ENCODE assay signal across 1 cellular context in the genomic region with DNA sequence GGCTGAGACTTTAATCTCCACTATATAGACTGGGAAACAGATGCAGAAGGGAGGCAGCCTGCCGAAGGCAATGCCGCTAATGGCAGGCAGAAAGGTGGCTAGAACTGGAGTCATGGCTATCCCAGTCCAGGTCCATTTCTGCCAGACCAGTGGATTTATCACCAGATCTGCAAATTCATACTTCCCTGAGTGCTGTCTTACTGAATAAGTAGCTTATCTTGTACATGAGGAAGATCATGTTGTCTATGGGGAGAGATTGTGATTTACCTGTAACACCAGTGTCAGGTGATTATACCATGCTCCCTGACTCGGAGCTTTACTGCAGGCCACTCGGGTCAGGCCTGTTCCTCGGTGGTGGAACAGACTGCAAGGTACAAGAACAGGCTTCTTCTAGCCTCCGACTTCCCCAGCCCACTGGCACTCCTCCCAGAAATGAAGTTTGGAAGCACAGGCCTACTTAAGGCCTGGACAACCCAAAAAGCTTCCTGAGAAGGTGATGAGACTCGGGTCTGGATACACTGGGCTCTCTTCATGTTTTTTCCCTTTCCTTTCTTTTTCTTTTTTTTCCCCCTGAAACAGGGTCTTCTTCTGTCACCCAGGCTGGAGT.
TF ChIP-seq lines count a peak whose summit lies in the region.

No MANE protein-coding gene starts in this region.

TF ChIP-seq in K562, 482 proteins besides CTCF, POLR2A, EP300 and RAD21 (continued from another document and continues in another):
- TF ChIP-seq, protein P1, sequence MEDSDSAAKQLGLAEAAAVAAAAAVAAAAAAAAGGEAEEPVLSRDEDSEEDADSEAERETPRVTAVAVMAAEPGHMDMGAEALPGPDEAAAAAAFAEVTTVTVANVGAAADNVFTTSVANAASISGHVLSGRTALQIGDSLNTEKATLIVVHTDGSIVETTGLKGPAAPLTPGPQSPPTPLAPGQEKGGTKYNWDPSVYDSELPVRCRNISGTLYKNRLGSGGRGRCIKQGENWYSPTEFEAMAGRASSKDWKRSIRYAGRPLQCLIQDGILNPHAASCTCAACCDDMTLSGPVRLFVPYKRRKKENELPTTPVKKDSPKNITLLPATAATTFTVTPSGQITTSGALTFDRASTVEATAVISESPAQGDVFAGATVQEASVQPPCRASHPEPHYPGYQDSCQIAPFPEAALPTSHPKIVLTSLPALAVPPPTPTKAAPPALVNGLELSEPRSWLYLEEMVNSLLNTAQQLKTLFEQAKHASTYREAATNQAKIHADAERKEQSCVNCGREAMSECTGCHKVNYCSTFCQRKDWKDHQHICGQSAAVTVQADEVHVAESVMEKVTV (CRISPR knock-in tag; IDR thresholded peaks at IDR 0.05): no peak
- no peak for TF ChIP-seq CCAR2 (IDR thresholded peaks at IDR 0.05; ENCODE audit: low read depth, low read length)
- TF ChIP-seq MTA1 (IDR thresholded peaks at IDR 0.05; ENCODE audit: borderline replicate concordance): peak; percentile 80; the same call in 1 of the 2 replicates
- TF ChIP-seq HDAC1 (IDR thresholded peaks at IDR 0.05): 0 out of 4 replicates have a peak, but pooled peaks of 1 of the 2 experiments have one; percentile 34
- TF ChIP-seq C11orf30 (IDR thresholded peaks at IDR 0.05; ENCODE audit: low read depth): peak; percentile 60; the same call in 1 of the 2 replicates
- TF ChIP-seq, protein P2, sequence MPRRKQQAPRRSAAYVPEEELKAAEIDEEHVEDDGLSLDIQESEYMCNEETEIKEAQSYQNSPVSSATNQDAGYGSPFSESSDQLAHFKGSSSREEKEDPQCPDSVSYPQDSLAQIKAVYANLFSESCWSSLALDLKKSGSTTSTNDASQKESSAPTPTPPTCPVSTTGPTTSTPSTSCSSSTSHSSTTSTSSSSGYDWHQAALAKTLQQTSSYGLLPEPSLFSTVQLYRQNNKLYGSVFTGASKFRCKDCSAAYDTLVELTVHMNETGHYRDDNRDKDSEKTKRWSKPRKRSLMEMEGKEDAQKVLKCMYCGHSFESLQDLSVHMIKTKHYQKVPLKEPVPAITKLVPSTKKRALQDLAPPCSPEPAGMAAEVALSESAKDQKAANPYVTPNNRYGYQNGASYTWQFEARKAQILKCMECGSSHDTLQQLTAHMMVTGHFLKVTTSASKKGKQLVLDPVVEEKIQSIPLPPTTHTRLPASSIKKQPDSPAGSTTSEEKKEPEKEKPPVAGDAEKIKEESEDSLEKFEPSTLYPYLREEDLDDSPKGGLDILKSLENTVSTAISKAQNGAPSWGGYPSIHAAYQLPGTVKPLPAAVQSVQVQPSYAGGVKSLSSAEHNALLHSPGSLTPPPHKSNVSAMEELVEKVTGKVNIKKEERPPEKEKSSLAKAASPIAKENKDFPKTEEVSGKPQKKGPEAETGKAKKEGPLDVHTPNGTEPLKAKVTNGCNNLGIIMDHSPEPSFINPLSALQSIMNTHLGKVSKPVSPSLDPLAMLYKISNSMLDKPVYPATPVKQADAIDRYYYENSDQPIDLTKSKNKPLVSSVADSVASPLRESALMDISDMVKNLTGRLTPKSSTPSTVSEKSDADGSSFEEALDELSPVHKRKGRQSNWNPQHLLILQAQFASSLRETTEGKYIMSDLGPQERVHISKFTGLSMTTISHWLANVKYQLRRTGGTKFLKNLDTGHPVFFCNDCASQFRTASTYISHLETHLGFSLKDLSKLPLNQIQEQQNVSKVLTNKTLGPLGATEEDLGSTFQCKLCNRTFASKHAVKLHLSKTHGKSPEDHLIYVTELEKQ (CRISPR knock-in tag; IDR thresholded peaks at IDR 0.05): no peak
- TF ChIP-seq, protein P3, sequence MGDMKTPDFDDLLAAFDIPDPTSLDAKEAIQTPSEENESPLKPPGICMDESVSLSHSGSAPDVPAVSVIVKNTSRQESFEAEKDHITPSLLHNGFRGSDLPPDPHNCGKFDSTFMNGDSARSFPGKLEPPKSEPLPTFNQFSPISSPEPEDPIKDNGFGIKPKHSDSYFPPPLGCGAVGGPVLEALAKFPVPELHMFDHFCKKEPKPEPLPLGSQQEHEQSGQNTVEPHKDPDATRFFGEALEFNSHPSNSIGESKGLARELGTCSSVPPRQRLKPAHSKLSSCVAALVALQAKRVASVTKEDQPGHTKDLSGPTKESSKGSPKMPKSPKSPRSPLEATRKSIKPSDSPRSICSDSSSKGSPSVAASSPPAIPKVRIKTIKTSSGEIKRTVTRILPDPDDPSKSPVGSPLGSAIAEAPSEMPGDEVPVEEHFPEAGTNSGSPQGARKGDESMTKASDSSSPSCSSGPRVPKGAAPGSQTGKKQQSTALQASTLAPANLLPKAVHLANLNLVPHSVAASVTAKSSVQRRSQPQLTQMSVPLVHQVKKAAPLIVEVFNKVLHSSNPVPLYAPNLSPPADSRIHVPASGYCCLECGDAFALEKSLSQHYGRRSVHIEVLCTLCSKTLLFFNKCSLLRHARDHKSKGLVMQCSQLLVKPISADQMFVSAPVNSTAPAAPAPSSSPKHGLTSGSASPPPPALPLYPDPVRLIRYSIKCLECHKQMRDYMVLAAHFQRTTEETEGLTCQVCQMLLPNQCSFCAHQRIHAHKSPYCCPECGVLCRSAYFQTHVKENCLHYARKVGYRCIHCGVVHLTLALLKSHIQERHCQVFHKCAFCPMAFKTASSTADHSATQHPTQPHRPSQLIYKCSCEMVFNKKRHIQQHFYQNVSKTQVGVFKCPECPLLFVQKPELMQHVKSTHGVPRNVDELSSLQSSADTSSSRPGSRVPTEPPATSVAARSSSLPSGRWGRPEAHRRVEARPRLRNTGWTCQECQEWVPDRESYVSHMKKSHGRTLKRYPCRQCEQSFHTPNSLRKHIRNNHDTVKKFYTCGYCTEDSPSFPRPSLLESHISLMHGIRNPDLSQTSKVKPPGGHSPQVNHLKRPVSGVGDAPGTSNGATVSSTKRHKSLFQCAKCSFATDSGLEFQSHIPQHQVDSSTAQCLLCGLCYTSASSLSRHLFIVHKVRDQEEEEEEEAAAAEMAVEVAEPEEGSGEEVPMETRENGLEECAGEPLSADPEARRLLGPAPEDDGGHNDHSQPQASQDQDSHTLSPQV (IDR thresholded peaks at IDR 0.05): 0 out of 2 replicates have a peak, but pooled peaks have one; percentile 30
- TF ChIP-seq MAFG (tag; conservative IDR thresholded peaks at IDR 0.05): peak; percentile 52
- 0 out of 2 replicates have a peak, but pooled peaks have one; percentile 46 for TF ChIP-seq ERF (CRISPR knock-in tag; IDR thresholded peaks at IDR 0.05)
- TF ChIP-seq MTF1 (CRISPR knock-in tag; IDR thresholded peaks at IDR 0.05; ENCODE audit: borderline replicate concordance): no peak
- TF ChIP-seq ZFPM2 (CRISPR knock-in tag; IDR thresholded peaks at IDR 0.05): no peak
- TF ChIP-seq XRCC4 (IDR thresholded peaks at IDR 0.05; ENCODE audit: extremely low read depth, insufficient read depth, insufficient read length): no peak
- no peak for TF ChIP-seq DACH1 (IDR thresholded peaks at IDR 0.05; ENCODE audit: partially characterized antibody)
- TF ChIP-seq, protein P4, sequence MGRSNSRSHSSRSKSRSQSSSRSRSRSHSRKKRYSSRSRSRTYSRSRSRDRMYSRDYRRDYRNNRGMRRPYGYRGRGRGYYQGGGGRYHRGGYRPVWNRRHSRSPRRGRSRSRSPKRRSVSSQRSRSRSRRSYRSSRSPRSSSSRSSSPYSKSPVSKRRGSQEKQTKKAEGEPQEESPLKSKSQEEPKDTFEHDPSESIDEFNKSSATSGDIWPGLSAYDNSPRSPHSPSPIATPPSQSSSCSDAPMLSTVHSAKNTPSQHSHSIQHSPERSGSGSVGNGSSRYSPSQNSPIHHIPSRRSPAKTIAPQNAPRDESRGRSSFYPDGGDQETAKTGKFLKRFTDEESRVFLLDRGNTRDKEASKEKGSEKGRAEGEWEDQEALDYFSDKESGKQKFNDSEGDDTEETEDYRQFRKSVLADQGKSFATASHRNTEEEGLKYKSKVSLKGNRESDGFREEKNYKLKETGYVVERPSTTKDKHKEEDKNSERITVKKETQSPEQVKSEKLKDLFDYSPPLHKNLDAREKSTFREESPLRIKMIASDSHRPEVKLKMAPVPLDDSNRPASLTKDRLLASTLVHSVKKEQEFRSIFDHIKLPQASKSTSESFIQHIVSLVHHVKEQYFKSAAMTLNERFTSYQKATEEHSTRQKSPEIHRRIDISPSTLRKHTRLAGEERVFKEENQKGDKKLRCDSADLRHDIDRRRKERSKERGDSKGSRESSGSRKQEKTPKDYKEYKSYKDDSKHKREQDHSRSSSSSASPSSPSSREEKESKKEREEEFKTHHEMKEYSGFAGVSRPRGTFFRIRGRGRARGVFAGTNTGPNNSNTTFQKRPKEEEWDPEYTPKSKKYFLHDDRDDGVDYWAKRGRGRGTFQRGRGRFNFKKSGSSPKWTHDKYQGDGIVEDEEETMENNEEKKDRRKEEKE (IDR thresholded peaks at IDR 0.05; ENCODE audit: borderline replicate concordance in 1 of 2, control insufficient read depth in 1 of 2, low read depth in 2 of 2, low read length in 1 of 2): no peak
- no peak for TF ChIP-seq HDAC6 (IDR thresholded peaks at IDR 0.05; ENCODE audit: low read depth, low read length)
- peak; percentile 94 for TF ChIP-seq CTBP1 (IDR thresholded peaks at IDR 0.05; ENCODE audit: borderline replicate concordance)
- TF ChIP-seq SP1 (CRISPR knock-in tag; IDR thresholded peaks at IDR 0.05): no peak
- TF ChIP-seq EGR1 (conservative IDR thresholded peaks at IDR 0.05): no peak
- no peak for TF ChIP-seq NCOA6 (IDR thresholded peaks at IDR 0.05)
- TF ChIP-seq NFE2 (IDR thresholded peaks at IDR 0.05; ENCODE audit: low read depth): peak; percentile 83
- no peak for TF ChIP-seq CBX3 (IDR thresholded peaks at IDR 0.05; ENCODE audit: borderline replicate concordance in 1 of 2, low read length in 2 of 2)
- no peak for TF ChIP-seq HMG20B (CRISPR knock-in tag; IDR thresholded peaks at IDR 0.05)
- TF ChIP-seq ARID1B (IDR thresholded peaks at IDR 0.05): peak; percentile 74
- peak; percentile 56 for TF ChIP-seq CBFA2T3 (IDR thresholded peaks at IDR 0.05)
- TF ChIP-seq TSC22D4 (tag; IDR thresholded peaks at IDR 0.05): no peak
- TF ChIP-seq NR2C2 (CRISPR knock-in tag; IDR thresholded peaks at IDR 0.05): no peak
- peak; percentile 11; the same call in 1 of the 2 replicates for TF ChIP-seq NR2C2 (tag; IDR thresholded peaks at IDR 0.05)
- no peak for TF ChIP-seq ZNF347 (CRISPR knock-in tag; IDR thresholded peaks at IDR 0.05; ENCODE audit: low read depth)
- TF ChIP-seq L3MBTL2 (IDR thresholded peaks at IDR 0.05): peak; percentile 27; the same call in 1 of the 2 replicates
- no peak for TF ChIP-seq NCOR1 (IDR thresholded peaks at IDR 0.05)
- TF ChIP-seq, protein P5, sequence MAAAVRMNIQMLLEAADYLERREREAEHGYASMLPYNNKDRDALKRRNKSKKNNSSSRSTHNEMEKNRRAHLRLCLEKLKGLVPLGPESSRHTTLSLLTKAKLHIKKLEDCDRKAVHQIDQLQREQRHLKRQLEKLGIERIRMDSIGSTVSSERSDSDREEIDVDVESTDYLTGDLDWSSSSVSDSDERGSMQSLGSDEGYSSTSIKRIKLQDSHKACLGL (CRISPR knock-in tag; IDR thresholded peaks at IDR 0.05; ENCODE audit: borderline replicate concordance, poor library complexity, severe bottlenecking): no peak
- no peak for TF ChIP-seq TCF3 (CRISPR knock-in tag; IDR thresholded peaks at IDR 0.05)
- TF ChIP-seq, protein P6, sequence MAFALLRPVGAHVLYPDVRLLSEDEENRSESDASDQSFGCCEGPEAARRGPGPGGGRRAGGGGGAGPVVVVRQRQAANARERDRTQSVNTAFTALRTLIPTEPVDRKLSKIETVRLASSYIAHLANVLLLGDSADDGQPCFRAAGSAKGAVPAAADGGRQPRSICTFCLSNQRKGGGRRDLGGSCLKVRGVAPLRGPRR (CRISPR knock-in tag; IDR thresholded peaks at IDR 0.05): no peak
- TF ChIP-seq ZNF668 (CRISPR knock-in tag; IDR thresholded peaks at IDR 0.05): no peak
- TF ChIP-seq TEAD4 (IDR thresholded peaks at IDR 0.05; ENCODE audit: low read length): peak; percentile 44; the same call in 1 of the 2 replicates
- TF ChIP-seq TEAD4 (CRISPR knock-in tag; IDR thresholded peaks at IDR 0.05; ENCODE audit: borderline replicate concordance): no peak
- TF ChIP-seq GABPB1 (CRISPR knock-in tag; IDR thresholded peaks at IDR 0.05): no peak
- TF ChIP-seq RBM14 (IDR thresholded peaks at IDR 0.05; ENCODE audit: borderline replicate concordance, insufficient read depth, low read depth, low read length): no peak
- TF ChIP-seq HMGN3 (IDR thresholded peaks at IDR 0.05; ENCODE audit: borderline replicate concordance, extremely low read depth, insufficient read length, low read depth, low read length): no peak
- TF ChIP-seq, protein P7, sequence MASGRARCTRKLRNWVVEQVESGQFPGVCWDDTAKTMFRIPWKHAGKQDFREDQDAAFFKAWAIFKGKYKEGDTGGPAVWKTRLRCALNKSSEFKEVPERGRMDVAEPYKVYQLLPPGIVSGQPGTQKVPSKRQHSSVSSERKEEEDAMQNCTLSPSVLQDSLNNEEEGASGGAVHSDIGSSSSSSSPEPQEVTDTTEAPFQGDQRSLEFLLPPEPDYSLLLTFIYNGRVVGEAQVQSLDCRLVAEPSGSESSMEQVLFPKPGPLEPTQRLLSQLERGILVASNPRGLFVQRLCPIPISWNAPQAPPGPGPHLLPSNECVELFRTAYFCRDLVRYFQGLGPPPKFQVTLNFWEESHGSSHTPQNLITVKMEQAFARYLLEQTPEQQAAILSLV (tag; IDR thresholded peaks at IDR 0.05): no peak
- TF ChIP-seq ZNF444 (CRISPR knock-in tag; IDR thresholded peaks at IDR 0.05): no peak
- no peak for TF ChIP-seq NFXL1 (CRISPR knock-in tag; IDR thresholded peaks at IDR 0.05)
- TF ChIP-seq SMARCA4 (IDR thresholded peaks at IDR 0.05): peak; percentile 70
- TF ChIP-seq FOSL1 (tag; conservative IDR thresholded peaks at IDR 0.05): no peak; the same call in 1 of the 2 replicates
- TF ChIP-seq MAFK (IDR thresholded peaks at IDR 0.05; ENCODE audit: low read length): peak; percentile 34
- TF ChIP-seq SAFB2 (IDR thresholded peaks at IDR 0.05; ENCODE audit: borderline replicate concordance, low read depth, low read length, severe bottlenecking): no peak
- no peak for TF ChIP-seq CHD2 (IDR thresholded peaks at IDR 0.05; ENCODE audit: low read depth, low read length)
- TF ChIP-seq GABPA (tag; conservative IDR thresholded peaks at IDR 0.05; ENCODE audit: low read depth): no peak
- TF ChIP-seq JUND (IDR thresholded peaks at IDR 0.05; ENCODE audit: borderline replicate concordance, low read depth, low read length): peak; percentile 28; the same call in 1 of the 2 replicates
- peak; percentile 25; the same call in 1 of the 3 replicates for TF ChIP-seq JUND (tag; IDR thresholded peaks at IDR 0.05; ENCODE audit: borderline replicate concordance, low read depth, low read length)
- peak; percentile 47; the same call in 1 of the 2 replicates for TF ChIP-seq MAFF (IDR thresholded peaks at IDR 0.05; ENCODE audit: low read length)
- TF ChIP-seq FOXP1 (CRISPR knock-in tag; IDR thresholded peaks at IDR 0.05): no peak
- peak; percentile 98 for TF ChIP-seq ZEB2 (IDR thresholded peaks at IDR 0.05)
- TF ChIP-seq RCOR1 (IDR thresholded peaks at IDR 0.05; ENCODE audit: borderline replicate concordance in 1 of 2, low read depth in 2 of 2, low read length in 2 of 2): peak in 1 of 2 experiments; percentile 76; a peak in 2 of 4 replicates
- no peak for TF ChIP-seq ZNF224 (CRISPR knock-in tag; IDR thresholded peaks at IDR 0.05)
- TF ChIP-seq BRCA1 (IDR thresholded peaks at IDR 0.05): no peak
- no peak for TF ChIP-seq BRCA1 (CRISPR knock-in tag; IDR thresholded peaks at IDR 0.05)
- TF ChIP-seq, protein P8, sequence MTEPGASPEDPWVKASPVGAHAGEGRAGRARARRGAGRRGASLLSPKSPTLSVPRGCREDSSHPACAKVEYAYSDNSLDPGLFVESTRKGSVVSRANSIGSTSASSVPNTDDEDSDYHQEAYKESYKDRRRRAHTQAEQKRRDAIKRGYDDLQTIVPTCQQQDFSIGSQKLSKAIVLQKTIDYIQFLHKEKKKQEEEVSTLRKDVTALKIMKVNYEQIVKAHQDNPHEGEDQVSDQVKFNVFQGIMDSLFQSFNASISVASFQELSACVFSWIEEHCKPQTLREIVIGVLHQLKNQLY (CRISPR knock-in tag; conservative IDR thresholded peaks at IDR 0.05): no peak
